Comparison of ENCODE assay signal across 17 cellular contexts in the genomic region with DNA sequence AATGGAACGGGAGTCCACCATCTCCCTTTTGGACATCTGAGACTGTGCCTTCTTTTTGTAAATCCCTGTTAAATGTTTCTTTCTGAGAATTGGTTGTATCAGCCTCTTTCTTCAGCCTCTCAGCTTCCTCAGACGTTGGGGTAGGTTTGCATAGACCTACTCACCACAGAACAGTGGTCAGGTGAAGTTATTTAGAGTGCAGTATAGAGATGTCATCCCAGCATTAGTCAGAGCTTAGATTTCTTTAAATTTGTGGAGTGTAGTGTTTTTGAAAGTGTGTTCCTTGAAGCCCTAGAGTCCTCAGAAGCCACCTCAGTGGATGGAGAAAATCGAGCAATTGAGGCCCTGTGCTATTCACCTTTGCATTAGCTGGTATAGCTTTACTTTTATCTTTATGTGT. TPM values are rescaled to one million over a fixed set of nuclear protein-coding genes. Genes with fewer than 3 reads are reported as not detected.
DNase-seq lines count a peak whose midpoint lies in the region; ATAC-seq and TF ChIP-seq lines count a peak whose summit lies in the region.
"Had no signal": no experiment of that assay in that cellular context is flagged by ENCODE, and none has a peak within 500 bp of the region (broad histone marks: within the 10 kb centered on the region; RNA-seq: fewer than 3 reads in every experiment).

No MANE protein-coding gene starts in this region.

- no peak overlapping the region for H3K4me3 Mint-ChIP-seq in CD14-positive monocyte
- H3K4me3 Mint-ChIP-seq: activated B cell treated with CpG ODN at 0.5 μM for 24 hours; activated naive CD4-positive, alpha-beta T cell treated with anti-CD3 and anti-CD28 coated beads for 36 hours; dendritic cell treated with granulocyte-macrophage colony-stimulating factor and Interleukin-4, amounts not matched to agents 40 ng/mL and 50 ng/mL, for 4 days; immature natural killer cell; nephron had no signal

- peaks cover 5% of the 10 kb centered on the region for H3K4me1 Mint-ChIP-seq in CD14-positive monocyte
- H3K4me1 Mint-ChIP-seq: immature natural killer cell had no signal

- intact Hi-C loops in CD14-positive monocyte (cut with micrococcal nuclease): loop anchor here in 1 of 2 donors (10.0 kb wide), 1 partner anchor 103 kb away; no protein-coding TSS in a partner anchor

- TF ChIP-seq CTCF in foreskin keratinocyte (conservative IDR thresholded peaks at IDR 0.05) (no peak), CD14-positive monocyte (IDR thresholded peaks at IDR 0.05) (no peak)

- no peaks in the 10 kb centered on the region for H3K27me3 ChIP-seq in foreskin keratinocyte

- H3K9me3 Mint-ChIP-seq in CD14-positive monocyte: peaks cover 3 to 14% (median 11%) of the 10 kb centered on the region in 7 donors
- H3K9me3 Mint-ChIP-seq: activated naive CD4-positive, alpha-beta T cell treated with anti-CD3 and anti-CD28 coated beads for 36 hours; immature natural killer cell; nephron had no signal

- peak; percentile 69 to 85 for DNase-seq in foreskin keratinocyte
- no peak for DNase-seq in CD14-positive monocyte (ENCODE audit: low spot score)
- DNase-seq in dermis blood vessel endothelial cell: no peak
- DNase-seq in NCI-H2081 (lab: John Stamatoyannopoulos, UW): no peak
- DNase-seq: activated B cell treated with CpG ODN at 0.5 μM for 24 hours; activated naive CD4-positive, alpha-beta T cell treated with anti-CD3 and anti-CD28 coated beads for 36 hours; immature natural killer cell; NCI-H2081 treated with DMSO at 0.1 percent for 48 hours; NCI-H69; stimulated activated CD4-positive, alpha-beta T cell treated with anti-CD3 and anti-CD28 coated beads, Interleukin-12 subunit alpha, Interleukin-12 subunit beta, amount 100 ng/mL, for 4 hours; T-helper 1 cell had no signal

- H3K4me1 ChIP-seq in foreskin keratinocyte: peaks cover 20% of the 10 kb centered on the region

- ATAC-seq in GM18861 (IDR thresholded peaks at IDR 0.05; ENCODE audit: unreplicated experiment) (peak; percentile 91), HG02610 (IDR thresholded peaks at IDR 0.05; ENCODE audit: unreplicated experiment) (peak; percentile 83), HG03469 (IDR thresholded peaks at IDR 0.05; ENCODE audit: unreplicated experiment) (peak; percentile 79), foreskin keratinocyte (peak; percentile 58)
- ATAC-seq: HCT116 had no signal

- peak overlapping the region; percentile 84 for H3K27ac ChIP-seq in foreskin keratinocyte

- peaks cover 0 to 2% (median 0%) of the 10 kb centered on the region in 3 donors for H3K27me3 Mint-ChIP-seq in CD14-positive monocyte (ENCODE audit: low read depth in 3 of 3)
- H3K27me3 Mint-ChIP-seq: activated B cell treated with CpG ODN at 0.5 μM for 24 hours; dendritic cell treated with granulocyte-macrophage colony-stimulating factor and Interleukin-4, amounts not matched to agents 40 ng/mL and 50 ng/mL, for 4 days had no signal

- peak overlapping the region in 1 of 7 donors; percentile 1 for H3K27ac Mint-ChIP-seq in CD14-positive monocyte
- H3K27ac Mint-ChIP-seq: activated B cell treated with CpG ODN at 0.5 μM for 24 hours; activated naive CD4-positive, alpha-beta T cell treated with anti-CD3 and anti-CD28 coated beads for 36 hours; dendritic cell treated with granulocyte-macrophage colony-stimulating factor and Interleukin-4, amounts not matched to agents 40 ng/mL and 50 ng/mL, for 4 days; immature natural killer cell had no signal

- H3K36me3 Mint-ChIP-seq in CD14-positive monocyte: peaks cover 0 to 2% of the 10 kb centered on the region in 2 donors
- H3K36me3 Mint-ChIP-seq: immature natural killer cell had no signal

RNA-seq across cellular contexts. Expression of a gene that starts 8.9 kb away (rescaled TPM):
- total RNA-seq in foreskin keratinocyte: 22.8 and 27.1 TPM in 2 replicates
- 1.9 and 2.6 TPM in 2 replicates for polyA plus RNA-seq in foreskin keratinocyte
- 10 to 100 TPM in 1 of 2 donors, 1 to 10 TPM in 1; 3.6 to 10.7 TPM for polyA plus RNA-seq in CD14-positive monocyte
- 23.0 and 49.5 TPM in 2 replicates for total RNA-seq in dermis blood vessel endothelial cell

Comparison
In these comparisons a context has a peak if more than half of its experiments do, and no peak if none do; other contexts are left out.
1. DNase-seq: peak in foreskin keratinocyte (2 of 2); none in CD14-positive monocyte (single experiment), dermis blood vessel endothelial cell (single experiment) and NCI-H2081 (0 of 2).
2. Peak in every context shown above with its lines, with median percentiles within 50 percentile points of each other: ATAC-seq.